In the genomic region with DNA sequence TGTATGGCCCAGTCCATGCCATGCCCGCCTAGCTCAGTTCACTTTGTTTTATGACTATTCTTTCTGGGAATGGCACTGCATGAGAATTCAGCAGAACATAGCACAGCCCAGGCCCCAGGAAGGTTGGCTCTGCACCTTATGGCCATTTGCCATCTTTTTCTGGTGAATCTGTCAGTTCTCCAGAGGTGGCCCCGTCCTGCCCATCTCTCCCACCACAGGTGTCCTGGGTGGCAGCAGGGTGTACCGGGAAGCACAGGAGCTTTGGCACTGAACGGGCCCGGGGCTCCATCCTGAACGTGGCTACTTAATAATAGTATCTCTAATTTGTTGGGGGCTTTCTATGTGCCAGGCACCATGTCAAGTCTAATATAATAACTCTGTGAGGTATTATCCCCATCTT, we compare ENCODE assay signal across 19 cellular contexts. TPM values are rescaled to one million over a fixed set of nuclear protein-coding genes. Genes with fewer than 3 reads are reported as not detected.
A peak's percentile ranks its signal among the peaks of the same experiment; 100 is the strongest.
DNase-seq lines count a peak whose midpoint lies in the region; ATAC-seq, FAIRE-seq and TF ChIP-seq lines count a peak whose summit lies in the region.
"Had no signal": no experiment of that assay in that cellular context is flagged by ENCODE, and none has a peak within 500 bp of the region (broad histone marks: within the 10 kb centered on the region; RNA-seq: fewer than 3 reads in every experiment).

No MANE protein-coding gene starts in this region.

- H3K79me1 ChIP-seq in H1 (ENCODE audit: low read depth, low read length), result no peaks in the 10 kb centered on the region

- H3K9me3 ChIP-seq in ascending aorta (no peaks in the 10 kb centered on the region), H1 (ENCODE audit: insufficient read depth in 2 of 2, low read depth in 1 of 2, low read length in 1 of 2) (no peaks in the 10 kb centered on the region), sigmoid colon (no peaks in the 10 kb centered on the region), tibial artery (no peaks in the 10 kb centered on the region)
- H3K9me3 ChIP-seq: BLaER1 had no signal

- intact Hi-C loops in ascending aorta (cut with DNase I), result no loop called here
- intact Hi-C loops in sigmoid colon (cut with DNase I), result no loop called here
- intact Hi-C loops in tibial artery (cut with DNase I; ENCODE audit: low total_unique reads), result no loop called here

- H3K4ac ChIP-seq in H1 (replicated peaks; ENCODE audit: insufficient read length, low read depth, low read length), result no peak overlapping the region

- H4K5ac ChIP-seq in H1 (ENCODE audit: insufficient read length, low read depth, low read length), result no peak overlapping the region

- CTCF ChIA-PET in H1 (lab: Charles Lee; ENCODE audit: partially characterized antibody), result interaction anchor here (0.9 to 14.5 kb wide), 8 partner anchors 9 to 124 kb away, joined by 3 to 236 read pairs (median 4); a partner anchor contains a TSS

- TF ChIP-seq CTCF in ascending aorta (IDR thresholded peaks at IDR 0.05), result no peak
- no peak for TF ChIP-seq CTCF in H1 (IDR thresholded peaks at IDR 0.05; ENCODE audit: control extremely low read depth in 1 of 3, insufficient read depth in 1 of 3, low read depth in 1 of 3, low read length in 3 of 3)
- no peak for TF ChIP-seq CTCF in sigmoid colon (IDR thresholded peaks at IDR 0.05)
- no peak for TF ChIP-seq CTCF in tibial artery (IDR thresholded peaks at IDR 0.05)

- DNase-seq in ascending aorta (ENCODE audit: low spot score in 2 of 2) (no peak), H1 (ENCODE audit: low read depth in 1 of 2, low spot score in 2 of 2) (no peak), sigmoid colon (peak; percentile 37), tibial artery (no peak), GDM1 (lab: John Stamatoyannopoulos, UW) (no peak)
- DNase-seq: 8988T; CD4-positive, alpha-beta memory T cell; DMS153; DMS79; GF-D8; GOT3; H9 had no signal

- no peaks in the 10 kb centered on the region for H3K23me2 ChIP-seq in H1 (ENCODE audit: low read depth, low read length)

- no peak for FAIRE-seq in H1 (lab: Jason Lieb, UNC)
- FAIRE-seq: HepG2 had no signal

- H3K27me3 ChIP-seq in ascending aorta (no peaks in the 10 kb centered on the region), H1 (replicated peaks in 1 of 4; ENCODE audit: control insufficient read depth in 3 of 4, extremely low read depth in 1 of 4, insufficient read depth in 3 of 4, low read length in 3 of 4) (no peaks in the 10 kb centered on the region), sigmoid colon (peaks cover 0 to 14% (median 0%) of the 10 kb centered on the region in 3 donors), tibial artery (peaks cover 0 to 2% of the 10 kb centered on the region in 2 donors)
- H3K27me3 ChIP-seq: BLaER1 had no signal

- H2BK5ac ChIP-seq in H1 (ENCODE audit: low read depth, low read length), result no peak overlapping the region

- H2BK20ac ChIP-seq in H1 (ENCODE audit: low read length), result no peak overlapping the region

- H2BK15ac ChIP-seq in H1 (ENCODE audit: low read length), result no peak overlapping the region

- peaks cover 0 to 1% of the 10 kb centered on the region in 2 donors for H3K4me1 ChIP-seq in ascending aorta
- H3K4me1 ChIP-seq in H1 (replicated peaks in 1 of 4; ENCODE audit: control insufficient read depth in 3 of 4, insufficient read depth in 4 of 4, low read length in 3 of 4), result peaks cover 3 to 11% (median 8%) of the 10 kb centered on the region in 4 experiments; a peak in 6 of 7 replicates
- H3K4me1 ChIP-seq in sigmoid colon, result peaks cover 0 to 3% (median 1%) of the 10 kb centered on the region in 4 donors
- H3K4me1 ChIP-seq in tibial artery, result peaks cover 0 to 27% (median 5%) of the 10 kb centered on the region in 4 donors

- WGBS in H1 (ENCODE audit: extremely low coverage in 1 of 2, insufficient coverage in 1 of 2, insufficient read length in 1 of 2, insufficient replicate concordance in 2 of 2, low coverage in 1 of 2, low lambda C conversion rate in 2 of 2, missing lambda C conversion rate in 1 of 2), 2 experiments, result 94% methylated on average over 5 of the region's 6 CpGs; no CpG with 5 or more reads in 1 of the 2 experiments
- 70 to 88% methylated on average over 6 of the region's 6 CpGs for WGBS in sigmoid colon, 2 donors

- H3K79me2 ChIP-seq in H1 (ENCODE audit: control insufficient read depth in 1 of 2, insufficient read depth in 2 of 2, low read length in 2 of 2), result no peaks in the 10 kb centered on the region

- TF ChIP-seq POLR2A in H1 (IDR thresholded peaks at IDR 0.05; ENCODE audit: control extremely low read depth in 1 of 2, low read depth in 2 of 2, low read length in 2 of 2) (no peak), sigmoid colon (IDR thresholded peaks at IDR 0.05) (no peak)

- H3K27ac ChIP-seq in ascending aorta (peak overlapping the region; percentile 47 to 53), H1 (ENCODE audit: low read depth, low read length) (no peak overlapping the region), sigmoid colon (no peak overlapping the region), tibial artery (peak overlapping the region; percentile 46 to 66)
- H3K27ac ChIP-seq: BLaER1 had no signal

- no peak for TF ChIP-seq RAD21 in H1 (IDR thresholded peaks at IDR 0.05 in 1 of 2, conservative IDR thresholded peaks at IDR 0.05 in 1 of 2; ENCODE audit: low read depth in 2 of 2, low read length in 2 of 2)

- no peak overlapping the region for H2BK12ac ChIP-seq in H1 (ENCODE audit: low read depth, low read length)

- no peak overlapping the region for H3K56ac ChIP-seq in H1 (replicated peaks; ENCODE audit: insufficient read length, low read depth, low read length)

- H3K14ac ChIP-seq in H1 (ENCODE audit: insufficient read length), result no peak overlapping the region

- no peak overlapping the region for H2AK5ac ChIP-seq in H1 (ENCODE audit: low read depth, low read length)

- no peak overlapping the region for H3K4me3 ChIP-seq in ascending aorta
- H3K4me3 ChIP-seq in H1 (ENCODE audit: extremely low read depth in 1 of 4, insufficient read depth in 2 of 4, low read depth in 3 of 4, low read length in 4 of 4), result no peak overlapping the region
- no peak overlapping the region for H3K4me3 ChIP-seq in sigmoid colon
- H3K4me3 ChIP-seq in tibial artery, result no peak overlapping the region
- H3K4me3 ChIP-seq: BLaER1 had no signal

- no peaks in the 10 kb centered on the region for H4K20me1 ChIP-seq in H1 (replicated peaks in 1 of 2; ENCODE audit: control insufficient read depth in 1 of 2, insufficient read depth in 2 of 2, low read length in 2 of 2)
- H4K20me1 ChIP-seq: BLaER1 had no signal

- TF ChIP-seq EP300 in H1 (IDR thresholded peaks at IDR 0.05; ENCODE audit: borderline replicate concordance in 1 of 2, low read depth in 2 of 2, low read length in 2 of 2) (no peak), sigmoid colon (IDR thresholded peaks at IDR 0.05) (no peak)

- no peak overlapping the region for H4K8ac ChIP-seq in H1 (ENCODE audit: extremely low read depth, insufficient read depth, low read length)

- ATAC-seq in HG03442 (IDR thresholded peaks at IDR 0.05; ENCODE audit: unreplicated experiment) (no peak), GM18867 (IDR thresholded peaks at IDR 0.05; ENCODE audit: unreplicated experiment) (no peak)
- ATAC-seq: HepG2 had no signal

- POLR2A ChIA-PET in H1 (lab: Charles Lee; ENCODE audit: partially characterized antibody), result interaction anchor here (0.6 to 1.1 kb wide), 2 partner anchors 14 to 111 kb away, joined by 3 read pairs; no protein-coding TSS in a partner anchor

- H3K23ac ChIP-seq in H1 (ENCODE audit: insufficient read length), result no peak overlapping the region

- no peaks in the 10 kb centered on the region for H3K36me3 ChIP-seq in ascending aorta
- no peaks in the 10 kb centered on the region for H3K36me3 ChIP-seq in H1 (ENCODE audit: control insufficient read depth in 2 of 4, insufficient read depth in 4 of 4, low read length in 3 of 4)
- H3K36me3 ChIP-seq in sigmoid colon, result no peaks in the 10 kb centered on the region
- H3K36me3 ChIP-seq in tibial artery, result no peaks in the 10 kb centered on the region
- H3K36me3 ChIP-seq: BLaER1 had no signal

- no peak overlapping the region for H4K91ac ChIP-seq in H1 (replicated peaks; ENCODE audit: insufficient read length, low read length)

- H3K18ac ChIP-seq in H1 (ENCODE audit: extremely low read depth, low read length), result no peak overlapping the region

- no peak overlapping the region for H2AFZ ChIP-seq in H1 (ENCODE audit: low read length)

- H2BK120ac ChIP-seq in H1 (replicated peaks; ENCODE audit: low read depth, low read length), result no peak overlapping the region

- no peak overlapping the region for H3K4me2 ChIP-seq in H1 (ENCODE audit: insufficient read depth in 1 of 2, low read depth in 2 of 2, low read length in 2 of 2)
- H3K4me2 ChIP-seq: BLaER1 had no signal

- no peak overlapping the region for H3K9ac ChIP-seq in H1 (replicated peaks in 1 of 4; ENCODE audit: extremely low read depth in 1 of 4, low read depth in 3 of 4, low read length in 3 of 4)
- H3K9ac ChIP-seq: BLaER1 had no signal

TF ChIP-seq in H1, 55 proteins besides CTCF, POLR2A, EP300 and RAD21:
- TF ChIP-seq KDM1A (IDR thresholded peaks at IDR 0.05; ENCODE audit: borderline replicate concordance, low read length), result peak; percentile 31; the same call in 1 of the 2 replicates
- TF ChIP-seq FOSL1 (IDR thresholded peaks at IDR 0.05; ENCODE audit: insufficient read depth, low read depth, low read length), result no peak

RNA-seq across cellular contexts. Expression of a gene that starts 24.7 kb away (rescaled TPM):
- total RNA-seq in ascending aorta (0.11 TPM), sigmoid colon (under 1 TPM; 0.16 to 0.71 (median 0.41) TPM)
- 0.04 TPM in 1 of 2 replicates, not detected in the other for total RNA-seq in H1 (2021; fragmentation: NEBNext Ultra II Directional; extraction: Animal tissue kit (Norgen Biotek cat#: 25700))
- polyA plus RNA-seq in H1 (2011; rRNA removed) (0.02 and 0.14 TPM in 2 replicates), sigmoid colon (1 to 10 TPM; 1.0 to 1.4 (median 1.2) TPM)
- polyA plus RNA-seq in H1 (2011; cell fraction: cytosol; rRNA removed), result 0.14 TPM
- polyA plus RNA-seq in H1 (2011; cell fraction: nucleus; rRNA removed), result 0.27 TPM
- 0.08 to 0.29 TPM (median 0.18 TPM) in 4 replicates for polyA plus RNA-seq in H1 (2012, experiment 1 of 2)
- 0.04 TPM for polyA plus RNA-seq in H1 (2012, experiment 2 of 2)
- 0.02 TPM for polyA plus RNA-seq in H1 (2013, experiment 1 of 2)
- polyA plus RNA-seq in H1 (2013, experiment 2 of 2), result 0.02 TPM
- polyA minus RNA-seq in H1 (2011; rRNA and poly(A)+ RNA removed), result 0.13 and 0.24 TPM in 2 replicates
- not detected for polyA minus RNA-seq in H1 (2011; cell fraction: cytosol; rRNA and poly(A)+ RNA removed)
- polyA minus RNA-seq in H1 (2011; cell fraction: nucleus; rRNA and poly(A)+ RNA removed), result not detected
- total RNA-seq: HepG2 had no signal
- polyA plus RNA-seq: AG04450, CD14-positive monocyte, HepG2, IgD-negative memory B cell had no signal

Comparison
In these comparisons a context has a peak if more than half of its experiments do, and no peak if none do; other contexts are left out.
1. H3K27ac ChIP-seq: peak in ascending aorta (2 of 2) and tibial artery (2 of 2); none in H1 (single experiment) and sigmoid colon (0 of 4).